ENCODE assay signal across 32 cellular contexts in genomic region chr2:17614174-17614573, GRCh38.
"Had no signal": no experiment of that assay in that cellular context is flagged by ENCODE, and none has a peak within 500 bp of the region (broad histone marks: within the 10 kb centered on the region; RNA-seq: fewer than 3 reads in every experiment).

No MANE protein-coding gene starts in this region.

- DNase-seq: activated CD4-positive, alpha-beta T cell treated with anti-CD3 and anti-CD28 coated beads, Interleukin-2, amount 10 ng/mL, durations not matched to agents 24 days and 14 days; activated CD4-positive, alpha-beta T cell treated with anti-CD3 and anti-CD28 coated beads, Interleukin-2, amount 50 U/mL, for 48 hours; activated CD8-positive, alpha-beta memory T cell treated with anti-CD3 and anti-CD28 coated beads, Interleukin-2, amount 50 U/mL, for 48 hours; activated CD8-positive, alpha-beta T cell treated with anti-CD3 and anti-CD28 coated beads, Interleukin-2, amount 10 ng/mL, durations not matched to agents 7 days and 5 days; activated effector memory CD4-positive, alpha-beta T cell treated with Interleukin-2 at 50 U/mL for 16 hours; activated naive CD4-positive, alpha-beta T cell treated with anti-CD3 and anti-CD28 coated beads, Interleukin-2, amount 10 ng/mL, durations not matched to agents 7 days and 5 days; activated naive CD8-positive, alpha-beta T cell treated with anti-CD3 and anti-CD28 coated beads, Interleukin-2, amount 50 U/mL, for 24 hours; activated T-cell treated with anti-CD3 and anti-CD28 coated beads, Interleukin-2, amount 50 U/mL, for 48 hours; anterior cingulate cortex; caudate nucleus; Kasumi-1; KG1; MM.1S; MV-4-11; NCI-H1092; NCI-H1436 treated with DMSO at 0.1 percent for 48 hours; NCI-H1694 treated with DMSO at 0.1 percent for 48 hours; NCI-H2029; NCI-H345; NCI-H510A treated with DMSO at 0.1 percent for 48 hours; PC-9; SIG-M5; SW 1271; T-helper 1 cell; T-helper 2 cell; T-helper 9 cell; WERI-Rb-1 had no signal

- H3K4me1 Mint-ChIP-seq: activated CD4-positive, alpha-beta T cell treated with anti-CD3 and anti-CD28 coated beads, Interleukin-2, amount 10 ng/mL, durations not matched to agents 24 days and 14 days; activated naive CD4-positive, alpha-beta T cell treated with anti-CD3 and anti-CD28 coated beads, Interleukin-2, amount 10 ng/mL, durations not matched to agents 7 days and 5 days; activated naive CD8-positive, alpha-beta T cell treated with anti-CD3 and anti-CD28 coated beads, Interleukin-2, amount 50 U/mL, for 24 hours had no signal

- H3K27ac ChIP-seq: PC-9, RWPE1, WERI-Rb-1 had no signal

- H3K4me3 ChIP-seq: PC-9 had no signal

- H3K9me3 Mint-ChIP-seq: activated CD4-positive, alpha-beta T cell treated with anti-CD3 and anti-CD28 coated beads, Interleukin-2, amount 10 ng/mL, durations not matched to agents 24 days and 14 days; activated naive CD4-positive, alpha-beta T cell treated with anti-CD3 and anti-CD28 coated beads, Interleukin-2, amount 10 ng/mL, durations not matched to agents 7 days and 5 days; activated naive CD8-positive, alpha-beta T cell treated with anti-CD3 and anti-CD28 coated beads, Interleukin-2, amount 50 U/mL, for 24 hours; brain had no signal

- H3K36me3 ChIP-seq: WERI-Rb-1 had no signal

- H3K27me3 Mint-ChIP-seq: brain had no signal

- H3K4me3 Mint-ChIP-seq: activated CD4-positive, alpha-beta T cell treated with anti-CD3 and anti-CD28 coated beads, Interleukin-2, amount 10 ng/mL, durations not matched to agents 24 days and 14 days; activated CD8-positive, alpha-beta T cell treated with anti-CD3 and anti-CD28 coated beads, Interleukin-2, amount 10 ng/mL, durations not matched to agents 7 days and 5 days; activated naive CD4-positive, alpha-beta T cell treated with anti-CD3 and anti-CD28 coated beads, Interleukin-2, amount 10 ng/mL, durations not matched to agents 7 days and 5 days; activated naive CD8-positive, alpha-beta T cell; activated naive CD8-positive, alpha-beta T cell treated with anti-CD3 and anti-CD28 coated beads, Interleukin-2, amount 50 U/mL, for 24 hours; brain had no signal

- H3K27ac Mint-ChIP-seq: activated CD4-positive, alpha-beta T cell treated with anti-CD3 and anti-CD28 coated beads, Interleukin-2, amount 10 ng/mL, durations not matched to agents 24 days and 14 days; activated CD8-positive, alpha-beta T cell treated with anti-CD3 and anti-CD28 coated beads, Interleukin-2, amount 10 ng/mL, durations not matched to agents 7 days and 5 days; activated naive CD4-positive, alpha-beta T cell treated with anti-CD3 and anti-CD28 coated beads, Interleukin-2, amount 10 ng/mL, durations not matched to agents 7 days and 5 days; activated naive CD8-positive, alpha-beta T cell; activated naive CD8-positive, alpha-beta T cell treated with anti-CD3 and anti-CD28 coated beads, Interleukin-2, amount 50 U/mL, for 24 hours had no signal

- H3K36me3 Mint-ChIP-seq: activated naive CD4-positive, alpha-beta T cell treated with anti-CD3 and anti-CD28 coated beads, Interleukin-2, amount 10 ng/mL, durations not matched to agents 7 days and 5 days; activated naive CD8-positive, alpha-beta T cell; brain had no signal

- ATAC-seq: activated CD8-positive, alpha-beta T cell treated with anti-CD3 and anti-CD28 coated beads, Interleukin-2, amount 10 ng/mL, durations not matched to agents 7 days and 5 days; activated naive CD8-positive, alpha-beta T cell treated with anti-CD3 and anti-CD28 coated beads, Interleukin-2, amount 50 U/mL, for 24 hours; Right ventricle myocardium inferior; SK-N-SH treated with all-trans-retinoic acid at 6 μM for 48 hours had no signal
